17 cellular contexts compared by ENCODE assay signal in the genomic region with DNA sequence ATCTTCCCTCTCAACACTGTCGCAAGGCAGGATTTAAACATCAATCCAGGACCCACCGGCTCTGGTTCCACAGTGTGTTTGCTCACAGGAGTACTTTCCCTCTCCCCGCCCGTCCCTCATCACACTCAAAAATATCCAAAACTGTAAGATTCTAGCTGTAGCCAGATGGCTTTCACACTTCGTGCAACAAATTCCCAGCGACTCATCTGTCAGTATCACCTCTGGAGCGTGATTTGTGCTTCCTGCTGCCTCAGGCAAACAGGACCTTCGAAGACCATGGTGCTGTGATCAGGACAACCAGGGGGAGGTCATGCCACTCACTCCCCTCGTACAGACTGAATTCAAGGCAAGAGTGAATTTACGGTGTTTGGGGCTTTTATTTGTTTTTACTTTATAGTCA.
"Had no signal": no experiment of that assay in that cellular context is flagged by ENCODE, and none has a peak within 500 bp of the region (broad histone marks: within the 10 kb centered on the region; RNA-seq: fewer than 3 reads in every experiment).

No MANE protein-coding gene starts in this region.

- H3K4me3 ChIP-seq: dorsolateral prefrontal cortex, gastroesophageal sphincter, hepatocyte, lung, right atrium auricular region, sigmoid colon, skin epidermis had no signal

- H3K9me3 ChIP-seq: neutrophil, right atrium auricular region, sigmoid colon had no signal

- H3K79me2 ChIP-seq: hepatocyte had no signal

- H3K36me3 ChIP-seq: gastroesophageal sphincter, neutrophil, right atrium auricular region, sigmoid colon had no signal

- H3K27ac Mint-ChIP-seq: naive thymus-derived CD4-positive, alpha-beta T cell; nephron progenitor cell had no signal

- H3K27ac ChIP-seq: dorsolateral prefrontal cortex, gastroesophageal sphincter, hepatocyte, neutrophil, right atrium auricular region, sigmoid colon, skin epidermis had no signal

- H2AFZ ChIP-seq: hepatocyte had no signal

- H3K27me3 ChIP-seq: dorsolateral prefrontal cortex, gastroesophageal sphincter, hepatocyte, neutrophil, right atrium auricular region, sigmoid colon had no signal

- H3K4me1 ChIP-seq: gastroesophageal sphincter, right atrium auricular region, sigmoid colon had no signal

- H3K4me2 ChIP-seq: hepatocyte had no signal

- H3K36me3 Mint-ChIP-seq: naive thymus-derived CD4-positive, alpha-beta T cell had no signal

- H3K4me3 Mint-ChIP-seq: naive thymus-derived CD4-positive, alpha-beta T cell; nephron progenitor cell had no signal

- DNase-seq: cortex of kidney; effector CD8-positive, alpha-beta T cell; left colon; left ventricle myocardium superior; naive thymus-derived CD4-positive, alpha-beta T cell; nephron progenitor cell; sigmoid colon; stimulated activated CD4-positive, alpha-beta T cell treated with anti-CD3 and anti-CD28 coated beads, Interleukin-12 subunit alpha, Interleukin-12 subunit beta, amount 100 ng/mL, for 4 hours; stimulated activated naive CD4-positive, alpha-beta T cell treated with Interleukin-2 at 50 U/mL for 16 hours; trophoblast cell had no signal
